ENCODE assay signal across 9 cellular contexts in the genomic region with DNA sequence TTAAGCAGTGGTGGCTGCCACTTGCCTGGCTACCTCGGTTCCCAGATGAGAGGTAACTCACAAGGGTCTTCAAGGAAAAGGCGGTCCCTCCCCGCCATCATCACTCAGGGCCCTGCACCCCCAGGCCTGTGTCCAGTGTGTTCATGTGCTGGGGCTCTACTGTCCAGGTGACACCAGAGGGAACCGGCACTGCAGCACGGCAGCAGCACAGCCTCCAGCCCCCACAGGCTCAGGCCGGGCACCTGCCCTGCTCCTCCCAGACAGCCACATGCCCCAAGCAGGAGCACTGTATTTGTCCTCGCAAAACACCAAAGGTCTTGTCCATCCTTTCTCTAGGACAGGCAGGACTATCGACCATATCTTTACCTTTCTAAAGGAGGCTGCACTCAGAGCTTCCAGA.
"Had no signal": no experiment of that assay in that cellular context is flagged by ENCODE, and none has a peak within 500 bp of the region (broad histone marks: within the 10 kb centered on the region; RNA-seq: fewer than 3 reads in every experiment).

No MANE protein-coding gene starts in this region.

- H3K27ac ChIP-seq: GM23248, HL-60, KMS-11 had no signal

- H3K36me3 ChIP-seq: HAP-1 had no signal

- ATAC-seq: HCT116, HepG2 had no signal

- H3K4me3 ChIP-seq: GM23248, HAP-1 had no signal

- H3K9me3 ChIP-seq: HAP-1 had no signal

- H3K9ac ChIP-seq: GM23248, KMS-11 had no signal

- H2AFZ ChIP-seq: GM23248 had no signal

- DNase-seq: GM23248, GOT3, HFFc6, KBM-7 had no signal

- H3K4me2 ChIP-seq: KMS-11 had no signal

- H3K4me1 ChIP-seq: HAP-1 had no signal
